9 cellular contexts compared by ENCODE assay signal in genomic region chr10:121668336-121669009, GRCh38.
DNase-seq lines count a peak whose midpoint lies in the region; ATAC-seq and TF ChIP-seq lines count a peak whose summit lies in the region.
"Had no signal": no experiment of that assay in that cellular context is flagged by ENCODE, and none has a peak within 500 bp of the region (broad histone marks: within the 10 kb centered on the region; RNA-seq: fewer than 3 reads in every experiment).

No MANE protein-coding gene starts in this region.

- H2AFZ ChIP-seq in GM23338: peak overlapping the region; percentile 95

- DNase-seq in GM23338 (ENCODE audit: low spot score): peak; percentile 64
- DNase-seq in right atrium auricular region (ENCODE audit: low spot score): no peak
- DNase-seq in prostate gland (ENCODE audit: low spot score): peak; percentile 73
- no peak for DNase-seq in activated T-cell treated with anti-CD3 and anti-CD28 coated beads, Interleukin-2, amount 50 U/mL, for 48 hours
- no peak for DNase-seq in GM19238 (ENCODE audit: insufficient read length, low spot score)
- DNase-seq: activated T-cell treated with anti-CD3 and anti-CD28 coated beads, Interleukin-2, amount 50 U/mL, for 4 hours had no signal

- peaks cover 6% of the 10 kb centered on the region; the same call in 2 of the 3 replicates for H3K9me3 Mint-ChIP-seq in GM23338

- H3K27ac Mint-ChIP-seq in GM23338: no peak overlapping the region

- no peaks in the 10 kb centered on the region for H3K36me3 ChIP-seq in GM23338 (ENCODE audit: insufficient read depth)
- H3K36me3 ChIP-seq in right atrium auricular region: no peaks in the 10 kb centered on the region
- H3K36me3 ChIP-seq in prostate gland: no peaks in the 10 kb centered on the region

- peaks cover 15% of the 10 kb centered on the region; the same call in 1 of the 2 replicates for H3K4me1 ChIP-seq in GM23338 (ENCODE audit: insufficient read depth)
- peaks cover 0 to 43% of the 10 kb centered on the region in 2 donors for H3K4me1 ChIP-seq in right atrium auricular region
- no peaks in the 10 kb centered on the region for H3K4me1 ChIP-seq in prostate gland (replicated peaks)

- H3K9me3 ChIP-seq in right atrium auricular region (no peaks in the 10 kb centered on the region), prostate gland (no peaks in the 10 kb centered on the region)

- H3K27me3 Mint-ChIP-seq in GM23338 (ENCODE audit: insufficient read depth, low read depth, poor library complexity): peaks cover 8% of the 10 kb centered on the region

- intact Hi-C loops in prostate gland (cut with DNase I): loop anchor here (5.0 kb wide), 1 partner anchor 41 kb away; no protein-coding TSS in a partner anchor

- no peaks in the 10 kb centered on the region for H3K79me2 ChIP-seq in GM23338 (replicated peaks; ENCODE audit: insufficient read depth)

- peak; percentile 90 for ATAC-seq in GM23338
- ATAC-seq in GM21367 (IDR thresholded peaks at IDR 0.05; ENCODE audit: unreplicated experiment): no peak
- no peak for ATAC-seq in GM19035 (IDR thresholded peaks at IDR 0.05; ENCODE audit: unreplicated experiment)
- ATAC-seq: activated T-cell treated with anti-CD3 and anti-CD28 coated beads, Interleukin-2, amount 50 U/mL, for 4 hours had no signal

- 0 out of 2 replicates have a peak, but pooled peaks cover 6% of the 10 kb centered on the region for H3K9me2 ChIP-seq in GM23338 (ENCODE audit: insufficient read depth)

- H3K4me3 ChIP-seq in GM23338 (no peak overlapping the region), right atrium auricular region (no peak overlapping the region), prostate gland (no peak overlapping the region)

- H3K27me3 ChIP-seq in GM23338 (ENCODE audit: insufficient read depth): no peaks in the 10 kb centered on the region
- H3K27me3 ChIP-seq in right atrium auricular region: no peaks in the 10 kb centered on the region
- no peaks in the 10 kb centered on the region for H3K27me3 ChIP-seq in prostate gland (replicated peaks; ENCODE audit: insufficient read depth)

- H3K27ac ChIP-seq in GM23338 (ENCODE audit: low read depth) (no peak overlapping the region), VCaP (peak overlapping the region; percentile 30), right atrium auricular region (peak overlapping the region; percentile 80 to 85), prostate gland (peak overlapping the region; percentile 60 to 67)

- peak overlapping the region; percentile 31; the same call in 1 of the 2 replicates for H3K4me2 ChIP-seq in GM23338

- H3F3A ChIP-seq in GM23338 (replicated peaks; ENCODE audit: low read depth): no peaks in the 10 kb centered on the region

- no peaks in the 10 kb centered on the region for H4K20me1 ChIP-seq in GM23338 (replicated peaks; ENCODE audit: insufficient read depth)

- 3% methylated on average over 8 of the region's 8 CpGs for WGBS in prostate gland

- H3K4me3 Mint-ChIP-seq in GM23338: peak overlapping the region; percentile 36; the same call in 2 of the 3 replicates
- H3K4me3 Mint-ChIP-seq: activated T-cell treated with anti-CD3 and anti-CD28 coated beads, Interleukin-2, amount 50 U/mL, for 4 hours had no signal

- TF ChIP-seq POLR2A in prostate gland (IDR thresholded peaks at IDR 0.05): no peak

- no peaks in the 10 kb centered on the region; the same call in 1 of the 3 replicates for H3K36me3 Mint-ChIP-seq in GM23338 (ENCODE audit: low read depth)

- TF ChIP-seq CTCF in GM23338 (conservative IDR thresholded peaks at IDR 0.05; ENCODE audit: low read depth in 2 of 2): no peak
- no peak for TF ChIP-seq CTCF in VCaP (conservative IDR thresholded peaks at IDR 0.05)
- no peak for TF ChIP-seq CTCF in right atrium auricular region (IDR thresholded peaks at IDR 0.05)
- TF ChIP-seq CTCF in prostate gland (IDR thresholded peaks at IDR 0.05): no peak

- peaks cover 26% of the 10 kb centered on the region for H3K4me1 Mint-ChIP-seq in GM23338

TF ChIP-seq in GM23338, 12 proteins besides CTCF, POLR2A, EP300 and RAD21:
- no peak for TF ChIP-seq CREB1 (CRISPR knock-in tag; IDR thresholded peaks at IDR 0.05; ENCODE audit: low read depth)
TF ChIP-seq in GM23338: peak in this region for 0.

Comparison
In these comparisons a context has a peak if more than half of its experiments do, and no peak if none do; other contexts are left out.
1. DNase-seq: peak in GM23338 (single experiment) and prostate gland (single experiment); none in right atrium auricular region (single experiment), activated T-cell treated with anti-CD3 and anti-CD28 coated beads, Interleukin-2, amount 50 U/mL, for 48 hours (0 of 2) and GM19238 (single experiment).